In genomic region chr10:72048450-72049124, GRCh38 we compare ENCODE assay signal across 9 cellular contexts. TPM values are rescaled to one million over a fixed set of nuclear protein-coding genes. Genes with fewer than 3 reads are reported as not detected.
A peak's percentile ranks its signal among the peaks of the same experiment; 100 is the strongest.
DNase-seq lines count a peak whose midpoint lies in the region; ATAC-seq and TF ChIP-seq lines count a peak whose summit lies in the region.
"Had no signal": no experiment of that assay in that cellular context is flagged by ENCODE, and none has a peak within 500 bp of the region (broad histone marks: within the 10 kb centered on the region; RNA-seq: fewer than 3 reads in every experiment).

No MANE protein-coding gene starts in this region.

- no peak overlapping the region for H2BK15ac ChIP-seq in mesendoderm (replicated peaks; ENCODE audit: low read depth)

- H3K36me3 ChIP-seq in NT2/D1 (ENCODE audit: insufficient read depth, insufficient read length, low read length) (no peaks in the 10 kb centered on the region), endodermal cell (ENCODE audit: control insufficient read depth, insufficient read depth, low read length) (no peaks in the 10 kb centered on the region), mesendoderm (ENCODE audit: control insufficient read depth, insufficient read depth, low read length) (no peaks in the 10 kb centered on the region)
- H3K36me3 ChIP-seq: BLaER1 treated with 17β-estradiol and CSF1 and Interleukin-3, amounts not matched to agents 10 nM and 100 nM had no signal

- H3K4me2 ChIP-seq in mesendoderm (ENCODE audit: low read length) = no peak overlapping the region
- H3K4me2 ChIP-seq: BLaER1 treated with 17β-estradiol and CSF1 and Interleukin-3, amounts not matched to agents 10 nM and 100 nM had no signal

- H3K4me3 Mint-ChIP-seq in IgD-negative memory B cell (no peak overlapping the region), endodermal cell (no peak overlapping the region)

- H4K5ac ChIP-seq in mesendoderm (ENCODE audit: low read length) = no peak overlapping the region

- DNase-seq in NT2/D1 (ENCODE audit: low read depth, low spot score) (peak; percentile 89), endodermal cell (peak; percentile 97), mesendoderm (peak; percentile 96)
- DNase-seq in activated CD8-positive, alpha-beta memory T cell treated with anti-CD3 and anti-CD28 coated beads for 48 hours (ENCODE audit: low read depth in 2 of 3, low spot score in 2 of 3) = peak; percentile 67 to 91 (median 84)
- DNase-seq in stimulated activated CD8-positive, alpha-beta memory T cell treated with anti-CD3 and anti-CD28 coated beads, Interleukin-15, amount 100 ng/mL, for 48 hours (ENCODE audit: low read depth in 2 of 2) = peak; percentile 75 to 77

- no peaks in the 10 kb centered on the region for H3K36me3 Mint-ChIP-seq in IgD-negative memory B cell
- no peaks in the 10 kb centered on the region for H3K36me3 Mint-ChIP-seq in endodermal cell (ENCODE audit: low read depth)

- H3K18ac ChIP-seq in mesendoderm (ENCODE audit: low read length) = no peak overlapping the region

- H3K9me3 ChIP-seq in NT2/D1 (ENCODE audit: insufficient read depth, low read length) (peaks cover 12% of the 10 kb centered on the region; the same call in 1 of the 2 replicates), endodermal cell (ENCODE audit: control insufficient read depth, low read length) (peaks cover 13% of the 10 kb centered on the region)

- H3K4me1 Mint-ChIP-seq in IgD-negative memory B cell (peaks cover 0 to 5% (median 0%) of the 10 kb centered on the region in 3 donors), endodermal cell (peaks cover 11% of the 10 kb centered on the region)

- H3K27me3 Mint-ChIP-seq in IgD-negative memory B cell (no peaks in the 10 kb centered on the region), endodermal cell (ENCODE audit: insufficient read depth) (no peaks in the 10 kb centered on the region)

- H3K4me3 ChIP-seq in NT2/D1 (ENCODE audit: insufficient read length, low read depth) (no peak overlapping the region), endodermal cell (ENCODE audit: low read length) (no peak overlapping the region), mesendoderm (ENCODE audit: low read length) (no peak overlapping the region)
- H3K4me3 ChIP-seq: BLaER1 treated with 17β-estradiol and CSF1 and Interleukin-3, amounts not matched to agents 10 nM and 100 nM had no signal

- H2BK120ac ChIP-seq in mesendoderm (ENCODE audit: low read depth, low read length) = no peak overlapping the region

- TF ChIP-seq CTCF in 22Rv1 (IDR thresholded peaks at IDR 0.05) (peak; percentile 99), endodermal cell (conservative IDR thresholded peaks at IDR 0.05) (peak; percentile 99)

- no peak overlapping the region for H4K8ac ChIP-seq in mesendoderm (ENCODE audit: low read depth, low read length)

- no peak overlapping the region for H3K23ac ChIP-seq in mesendoderm (ENCODE audit: low read length)

- H3K4me1 ChIP-seq in NT2/D1 (ENCODE audit: insufficient read depth, insufficient read length) (peaks cover 2% of the 10 kb centered on the region), endodermal cell (ENCODE audit: control insufficient read depth, insufficient read depth, low read length) (peaks cover 5% of the 10 kb centered on the region), mesendoderm (ENCODE audit: control insufficient read depth, low read depth, low read length) (no peaks in the 10 kb centered on the region)

- no peak overlapping the region for H2BK5ac ChIP-seq in mesendoderm (ENCODE audit: low read length)

- ATAC-seq in GM18511 (IDR thresholded peaks at IDR 0.05; ENCODE audit: unreplicated experiment) = peak; percentile 58

- no peak overlapping the region for H2AK5ac ChIP-seq in mesendoderm (ENCODE audit: low read length)

- no peaks in the 10 kb centered on the region for H3K79me1 ChIP-seq in mesendoderm (ENCODE audit: low read length)

- no peaks in the 10 kb centered on the region for H3K79me2 ChIP-seq in mesendoderm (ENCODE audit: control insufficient read depth, insufficient read depth, low read length)

- H3K56ac ChIP-seq in mesendoderm (ENCODE audit: low read length) = no peak overlapping the region

- H3K9ac ChIP-seq in NT2/D1 (ENCODE audit: insufficient read length, low read depth) (no peak overlapping the region), endodermal cell (ENCODE audit: extremely low read depth, low read length, poor library complexity, severe bottlenecking) (no peak overlapping the region), mesendoderm (ENCODE audit: low read length) (no peak overlapping the region)
- H3K9ac ChIP-seq: BLaER1 treated with 17β-estradiol and CSF1 and Interleukin-3, amounts not matched to agents 10 nM and 100 nM had no signal

- H3K4ac ChIP-seq in mesendoderm (ENCODE audit: low read depth, low read length) = no peak overlapping the region

- 34 to 38% methylated on average over 9 to 12 of the region's 12 CpGs for WGBS in endodermal cell (ENCODE audit: insufficient coverage in 1 of 2, insufficient read length in 1 of 2), 2 experiments
- WGBS in mesendoderm (ENCODE audit: extremely low coverage, insufficient coverage, low lambda C conversion rate) = no CpG with 5 or more reads among the region's 12 CpGs

- H3K27ac Mint-ChIP-seq in IgD-negative memory B cell = peak overlapping the region in 2 of 3 donors; percentile 18 to 46
- no peak overlapping the region for H3K27ac Mint-ChIP-seq in endodermal cell

- H3K27ac ChIP-seq in 22Rv1 (no peak overlapping the region), endodermal cell (ENCODE audit: low read depth, low read length) (no peak overlapping the region), mesendoderm (ENCODE audit: low read depth, low read length) (no peak overlapping the region)
- H3K27ac ChIP-seq: BLaER1 treated with 17β-estradiol and CSF1 and Interleukin-3, amounts not matched to agents 10 nM and 100 nM had no signal

- H3K9me3 Mint-ChIP-seq in IgD-negative memory B cell = peaks cover 0 to 7% (median 0%) of the 10 kb centered on the region in 3 donors
- H3K9me3 Mint-ChIP-seq in endodermal cell = peaks cover 10% of the 10 kb centered on the region

- no peaks in the 10 kb centered on the region for H3K27me3 ChIP-seq in NT2/D1 (ENCODE audit: insufficient read depth, insufficient read length)
- no peaks in the 10 kb centered on the region for H3K27me3 ChIP-seq in endodermal cell (ENCODE audit: control insufficient read depth, insufficient read depth, low read length, poor library complexity, severe bottlenecking)
- H3K27me3 ChIP-seq in mesendoderm (ENCODE audit: insufficient read depth, low read length, poor library complexity) = no peaks in the 10 kb centered on the region
- H3K27me3 ChIP-seq: BLaER1 treated with 17β-estradiol and CSF1 and Interleukin-3, amounts not matched to agents 10 nM and 100 nM had no signal

RNA-seq across cellular contexts. Expression of gene SPOCK2, which starts 39.8 kb away (rescaled TPM):
- polyA plus RNA-seq in IgD-negative memory B cell = 65.5 TPM
- total RNA-seq in endodermal cell = 1 to 10 TPM; 1.6 to 3.7 TPM
- polyA plus RNA-seq in endodermal cell (2013, experiment 1 of 2) = 2.2 TPM
- 3.2 TPM for polyA plus RNA-seq in endodermal cell (2013, experiment 2 of 2)
- 1.2 TPM for polyA plus RNA-seq in mesendoderm (2013, experiment 1 of 2)
- 1.1 TPM for polyA plus RNA-seq in mesendoderm (2013, experiment 2 of 2)
